ENCODE assay signal across 8 cellular contexts in genomic region chr11:71453021-71453910, GRCh38. TPM values are rescaled to one million over a fixed set of nuclear protein-coding genes. Genes with fewer than 3 reads are reported as not detected.
DNase-seq lines count a peak whose midpoint lies in the region; ATAC-seq and TF ChIP-seq lines count a peak whose summit lies in the region.

Gene NADSYN1 (plus strand): TSS chr11:71453203. CDS start chr11:71453297, 94 bp downstream.

- no peaks in the 10 kb centered on the region for H3K9me3 Mint-ChIP-seq in activated naive CD4-positive, alpha-beta T cell treated with anti-CD3 and anti-CD28 coated beads, Interleukin-2, amount 50 U/mL, for 24 hours

- TF ChIP-seq CTCF in omental fat pad (IDR thresholded peaks at IDR 0.05) = no peak

- peaks cover 70% of the 10 kb centered on the region for H3K4me1 Mint-ChIP-seq in activated naive CD4-positive, alpha-beta T cell treated with anti-CD3 and anti-CD28 coated beads, Interleukin-2, amount 50 U/mL, for 24 hours

- POLR2A ChIA-PET in HEK293T (lab: Yijun Ruan, JAX) = no interaction called here

- H3K36me3 Mint-ChIP-seq in activated naive CD4-positive, alpha-beta T cell treated with anti-CD3 and anti-CD28 coated beads, Interleukin-2, amount 50 U/mL, for 24 hours = peaks cover 8% of the 10 kb centered on the region

- ATAC-seq in SK-N-SH treated with all-trans-retinoic acid at 6 μM for 48 hours (peak; percentile 85), omental fat pad (ENCODE audit: low FRiP score) (peak; percentile 92)

- DNase-seq in ELR (ENCODE audit: low read depth) = peak; percentile 95
- peak; percentile 98 for DNase-seq in HEK293T (ENCODE audit: extremely low spot score)
- DNase-seq in NCI-H1092 treated with DMSO at 0.1 percent for 48 hours (lab: John Stamatoyannopoulos, UW) = peak; percentile 95
- DNase-seq in glomerular endothelial cell (ENCODE audit: extremely low read depth, low read depth, low spot score) = peak; percentile 33
- DNase-seq in omental fat pad (ENCODE audit: low spot score) = peak; percentile 83

- H3K4me3 Mint-ChIP-seq in activated naive CD4-positive, alpha-beta T cell treated with anti-CD3 and anti-CD28 coated beads, Interleukin-2, amount 50 U/mL, for 24 hours = peak within 1 kb of the TSS; percentile 85

- peak within 1 kb of the TSS; percentile 89 for H3K27ac ChIP-seq in temporal lobe (ENCODE audit: low read depth, low read length)

- CTCF ChIA-PET in HEK293T (lab: Yijun Ruan, JAX) = no interaction called here

- no peaks in the 10 kb centered on the region for H3K27me3 Mint-ChIP-seq in activated naive CD4-positive, alpha-beta T cell treated with anti-CD3 and anti-CD28 coated beads, Interleukin-2, amount 50 U/mL, for 24 hours

- H3K27ac Mint-ChIP-seq in activated naive CD4-positive, alpha-beta T cell treated with anti-CD3 and anti-CD28 coated beads, Interleukin-2, amount 50 U/mL, for 24 hours = peak within 1 kb of the TSS; percentile 99

TF ChIP-seq in HEK293T, 16 proteins besides CTCF, POLR2A, EP300 and RAD21:
- TF ChIP-seq FOXM1 (IDR thresholded peaks at IDR 0.05; ENCODE audit: borderline replicate concordance) (no peak), L3MBTL2 (conservative IDR thresholded peaks at IDR 0.05) (no peak; the same call in 1 of the 2 replicates), FOXA1 (IDR thresholded peaks at IDR 0.05) (no peak)
TF ChIP-seq in HEK293T: peak in this region for 0.

TF ChIP-seq in SK-N-SH treated with all-trans-retinoic acid at 6 μM for 48 hours, 23 proteins besides CTCF, POLR2A, EP300 and RAD21:
- TF ChIP-seq PATZ1 (CRISPR knock-in tag; IDR thresholded peaks at IDR 0.05; ENCODE audit: borderline replicate concordance) (no peak), ZNF565 (CRISPR knock-in tag; conservative IDR thresholded peaks at IDR 0.05; ENCODE audit: low read depth) (no peak), TOX (CRISPR knock-in tag; IDR thresholded peaks at IDR 0.05; ENCODE audit: borderline replicate concordance) (no peak), BACH2 (CRISPR knock-in tag; IDR thresholded peaks at IDR 0.05; ENCODE audit: borderline replicate concordance) (no peak), ARNTL (CRISPR knock-in tag; IDR thresholded peaks at IDR 0.05; ENCODE audit: borderline replicate concordance, low read depth) (no peak), ISL1 (CRISPR knock-in tag; IDR thresholded peaks at IDR 0.05) (no peak), ZNF70 (CRISPR knock-in tag; IDR thresholded peaks at IDR 0.05) (no peak), GLIS3 (CRISPR knock-in tag; IDR thresholded peaks at IDR 0.05) (no peak), CSDC2 (CRISPR knock-in tag; IDR thresholded peaks at IDR 0.05) (no peak)

RNA-seq across cellular contexts. Expression of gene NADSYN1, which starts in this region (rescaled TPM):
- total RNA-seq in glomerular endothelial cell (114 and 121 TPM in 2 replicates), omental fat pad (10 to 100 TPM; 42.9 to 78.2 (median 64.1) TPM), temporal lobe (18.7 TPM)

Comparison
In these comparisons a context has a peak if more than half of its experiments do, and no peak if none do; other contexts are left out.
1. Peak in every context shown above with its lines: DNase-seq, ATAC-seq and H3K27ac ChIP-seq.
2. DNase-seq: peak in every context shown above with its lines; median percentile 98 in HEK293T; 95 in ELR; 95 in NCI-H1092 treated with DMSO at 0.1 percent for 48 hours; 83 in omental fat pad; 33 in glomerular endothelial cell.